In genomic region chr6:27772261-27773001, GRCh38 we compare ENCODE assay signal across 1 cellular context.
TF ChIP-seq lines count a peak whose summit lies in the region.

No MANE protein-coding gene starts in this region.

TF ChIP-seq in HepG2, 621 proteins besides CTCF, POLR2A, EP300 and RAD21 (continued from another document and continues in another):
- peak; percentile 47; the same call in 1 of the 2 replicates for TF ChIP-seq RERE (CRISPR knock-in tag; IDR thresholded peaks at IDR 0.05; ENCODE audit: low read depth)
- no peak for TF ChIP-seq ZNF790 (CRISPR knock-in tag; IDR thresholded peaks at IDR 0.05; ENCODE audit: borderline replicate concordance)
- no peak for TF ChIP-seq SETDB1 (CRISPR knock-in tag; IDR thresholded peaks at IDR 0.05; ENCODE audit: borderline replicate concordance)
- TF ChIP-seq MXD1 (CRISPR knock-in tag; IDR thresholded peaks at IDR 0.05), result peak; percentile 85
- peak; percentile 96 for TF ChIP-seq MIXL1 (CRISPR knock-in tag; IDR thresholded peaks at IDR 0.05)
- TF ChIP-seq ZNF224 (CRISPR knock-in tag; IDR thresholded peaks at IDR 0.05), result peak; percentile 80; the same call in 1 of the 2 replicates
- peak; percentile 56; the same call in 1 of the 2 replicates for TF ChIP-seq ZNF430 (CRISPR knock-in tag; IDR thresholded peaks at IDR 0.05)
- TF ChIP-seq ZNF367 (CRISPR knock-in tag; IDR thresholded peaks at IDR 0.05; ENCODE audit: borderline replicate concordance), result no peak
- TF ChIP-seq AGO1 (IDR thresholded peaks at IDR 0.05; ENCODE audit: low read depth, low read length, poor library complexity, severe bottlenecking), result peak; percentile 67
- peak; percentile 51; the same call in 1 of the 2 replicates for TF ChIP-seq HMGXB3 (CRISPR knock-in tag; IDR thresholded peaks at IDR 0.05; ENCODE audit: borderline replicate concordance)
- TF ChIP-seq MLXIP (CRISPR knock-in tag; IDR thresholded peaks at IDR 0.05; ENCODE audit: borderline replicate concordance), result no peak
- peak; percentile 99 for TF ChIP-seq ZFX (CRISPR knock-in tag; IDR thresholded peaks at IDR 0.05; ENCODE audit: low read depth)
- TF ChIP-seq POLR2AphosphoS5 (IDR thresholded peaks at IDR 0.05; ENCODE audit: low read depth, low read length), result no peak
- TF ChIP-seq PCBP2 (optimal IDR thresholded peaks at IDR 0.05; ENCODE audit: low read depth, low read length, poor library complexity, severe bottlenecking), result no peak
- no peak for TF ChIP-seq KDM6A (CRISPR knock-in tag; IDR thresholded peaks at IDR 0.05; ENCODE audit: low read depth)
- peak; percentile 81; the same call in 1 of the 2 replicates for TF ChIP-seq MIER2 (CRISPR knock-in tag; IDR thresholded peaks at IDR 0.05)
- 0 out of 2 replicates have a peak, but pooled peaks have one; percentile 58 for TF ChIP-seq ZNF570 (CRISPR knock-in tag; IDR thresholded peaks at IDR 0.05; ENCODE audit: borderline replicate concordance)
- peak; percentile 66; the same call in 1 of the 2 replicates for TF ChIP-seq WIZ (CRISPR knock-in tag; IDR thresholded peaks at IDR 0.05)
- TF ChIP-seq ZNF414 (CRISPR knock-in tag; IDR thresholded peaks at IDR 0.05), result peak; percentile 85; the same call in 1 of the 2 replicates
- peak; percentile 86 for TF ChIP-seq RXRB (CRISPR knock-in tag; IDR thresholded peaks at IDR 0.05; ENCODE audit: borderline replicate concordance)
- peak; percentile 85 for TF ChIP-seq PHF5A (CRISPR knock-in tag; IDR thresholded peaks at IDR 0.05; ENCODE audit: low read depth, unreplicated experiment)
- no peak for TF ChIP-seq KLF9 (CRISPR knock-in tag; IDR thresholded peaks at IDR 0.05; ENCODE audit: low read depth)
- peak; percentile 85 for TF ChIP-seq XRCC5 (optimal IDR thresholded peaks at IDR 0.05; ENCODE audit: low read length)
- TF ChIP-seq EEA1 (CRISPR knock-in tag; IDR thresholded peaks at IDR 0.05; ENCODE audit: borderline replicate concordance), result no peak
- peak; percentile 92; the same call in 1 of the 2 replicates for TF ChIP-seq ZNF431 (CRISPR knock-in tag; IDR thresholded peaks at IDR 0.05; ENCODE audit: borderline replicate concordance, low read depth)
- peak; percentile 73; the same call in 1 of the 2 replicates for TF ChIP-seq ZNF142 (CRISPR knock-in tag; IDR thresholded peaks at IDR 0.05)
- TF ChIP-seq ZNF75D (CRISPR knock-in tag; IDR thresholded peaks at IDR 0.05; ENCODE audit: borderline replicate concordance), result no peak
- peak; percentile 94 for TF ChIP-seq ZNF580 (CRISPR knock-in tag; IDR thresholded peaks at IDR 0.05; ENCODE audit: borderline replicate concordance, low read depth)
- 0 out of 2 replicates have a peak, but pooled peaks have one; percentile 40 for TF ChIP-seq SNAPC2 (CRISPR knock-in tag; IDR thresholded peaks at IDR 0.05)
- no peak for TF ChIP-seq ZNF282 (IDR thresholded peaks at IDR 0.05; ENCODE audit: partially characterized antibody)
- no peak for TF ChIP-seq ATF7-NPFF (CRISPR knock-in tag; IDR thresholded peaks at IDR 0.05; ENCODE audit: low read depth)
- TF ChIP-seq ADNP (CRISPR knock-in tag; IDR thresholded peaks at IDR 0.05), result 0 out of 2 replicates have a peak, but pooled peaks have one; percentile 49
- peak; percentile 72; the same call in 1 of the 2 replicates for TF ChIP-seq ZNF350 (CRISPR knock-in tag; IDR thresholded peaks at IDR 0.05; ENCODE audit: borderline replicate concordance, low read depth)
- TF ChIP-seq ZNF747 (CRISPR knock-in tag; IDR thresholded peaks at IDR 0.05; ENCODE audit: borderline replicate concordance), result no peak
